8 cellular contexts compared by ENCODE assay signal in genomic region chr10:132329565-132330485, GRCh38. TPM values are rescaled to one million over a fixed set of nuclear protein-coding genes. Genes with fewer than 3 reads are reported as not detected.
DNase-seq lines count a peak whose midpoint lies in the region; ATAC-seq and TF ChIP-seq lines count a peak whose summit lies in the region.

No MANE protein-coding gene starts in this region.

- H3K4me3 Mint-ChIP-seq in activated T-cell treated with anti-CD3 and anti-CD28 coated beads, Interleukin-2, amount 50 U/mL, for 24 hours = peak overlapping the region; percentile 87
- peak overlapping the region; percentile 85 for H3K4me3 Mint-ChIP-seq in stimulated activated effector memory CD8-positive, alpha-beta T cell treated with anti-CD3 and anti-CD28 coated beads, Interleukin-12 subunit alpha, Interleukin-12 subunit beta, amount 100 ng/mL, for 72 hours

- no peak for TF ChIP-seq CTCF in KMS-11 (conservative IDR thresholded peaks at IDR 0.05; ENCODE audit: low read depth, low read length)

- H3K9ac ChIP-seq in KMS-11 = no peak overlapping the region
- no peak overlapping the region for H3K9ac ChIP-seq in iPS-18a (ENCODE audit: low read length)

- H3K4me3 ChIP-seq in KMS-11 (IDR thresholded peaks at IDR 0.05; ENCODE audit: insufficient read depth, low read depth, low read length) = no peak overlapping the region
- peak overlapping the region; percentile 87 for H3K4me3 ChIP-seq in iPS-18a (ENCODE audit: low read length)

- ATAC-seq in stimulated activated effector memory CD8-positive, alpha-beta T cell treated with anti-CD3 and anti-CD28 coated beads, Interleukin-12 subunit alpha, Interleukin-12 subunit beta, amount 100 ng/mL, for 72 hours = peak; percentile 35
- ATAC-seq in GM21825 (IDR thresholded peaks at IDR 0.05; ENCODE audit: unreplicated experiment) = no peak
- no peak for ATAC-seq in HG03175 (IDR thresholded peaks at IDR 0.05; ENCODE audit: unreplicated experiment)

- no peaks in the 10 kb centered on the region for H3K27me3 Mint-ChIP-seq in activated T-cell treated with anti-CD3 and anti-CD28 coated beads, Interleukin-2, amount 50 U/mL, for 24 hours

- H3K4me1 ChIP-seq in KMS-11 (ENCODE audit: low read depth, poor library complexity, severe bottlenecking) = peaks cover 12% of the 10 kb centered on the region
- peaks cover 12% of the 10 kb centered on the region for H3K4me1 ChIP-seq in iPS-18a (ENCODE audit: control insufficient read depth, low read depth, low read length)

- H3K27me3 ChIP-seq in KMS-11 (ENCODE audit: insufficient read depth, low read depth) (no peaks in the 10 kb centered on the region), iPS-18a (ENCODE audit: control insufficient read depth, insufficient read depth, low read length) (peaks cover 16% of the 10 kb centered on the region)

- peaks cover 5% of the 10 kb centered on the region for H3K9me3 Mint-ChIP-seq in activated T-cell treated with anti-CD3 and anti-CD28 coated beads, Interleukin-2, amount 50 U/mL, for 24 hours
- no peaks in the 10 kb centered on the region for H3K9me3 Mint-ChIP-seq in stimulated activated effector memory CD8-positive, alpha-beta T cell treated with anti-CD3 and anti-CD28 coated beads, Interleukin-12 subunit alpha, Interleukin-12 subunit beta, amount 100 ng/mL, for 72 hours

- peaks cover 70% of the 10 kb centered on the region for H3K4me1 Mint-ChIP-seq in activated T-cell treated with anti-CD3 and anti-CD28 coated beads, Interleukin-2, amount 50 U/mL, for 24 hours (ENCODE audit: low read depth)
- H3K4me1 Mint-ChIP-seq in stimulated activated effector memory CD8-positive, alpha-beta T cell treated with anti-CD3 and anti-CD28 coated beads, Interleukin-12 subunit alpha, Interleukin-12 subunit beta, amount 100 ng/mL, for 72 hours = peaks cover 71% of the 10 kb centered on the region

- DNase-seq in Daoy (ENCODE audit: low read depth) (peak; percentile 73), NCI-H146 treated with DMSO at 0.1 percent for 48 hours (lab: John Stamatoyannopoulos, UW; ENCODE audit: unreplicated experiment) (no peak)
- DNase-seq in activated T-cell treated with anti-CD3 and anti-CD28 coated beads, Interleukin-2, amount 50 U/mL, for 24 hours = no peak
- peak in 1 of 2 donors; percentile 67 for DNase-seq in stimulated activated effector memory CD8-positive, alpha-beta T cell treated with anti-CD3 and anti-CD28 coated beads, Interleukin-12 subunit alpha, Interleukin-12 subunit beta, amount 100 ng/mL, for 72 hours (ENCODE audit: low spot score in 2 of 2)

- H2AFZ ChIP-seq in KMS-11 (ENCODE audit: low read depth) = no peak overlapping the region

- peaks cover 58% of the 10 kb centered on the region for H3K36me3 Mint-ChIP-seq in activated T-cell treated with anti-CD3 and anti-CD28 coated beads, Interleukin-2, amount 50 U/mL, for 24 hours (ENCODE audit: low read depth)
- peaks cover 70% of the 10 kb centered on the region for H3K36me3 Mint-ChIP-seq in stimulated activated effector memory CD8-positive, alpha-beta T cell treated with anti-CD3 and anti-CD28 coated beads, Interleukin-12 subunit alpha, Interleukin-12 subunit beta, amount 100 ng/mL, for 72 hours

- no peak overlapping the region for H3K27ac ChIP-seq in KMS-11
- H3K27ac ChIP-seq in iPS-18a (ENCODE audit: low read length) = no peak overlapping the region

- no peaks in the 10 kb centered on the region for H3K9me3 ChIP-seq in iPS-18a (ENCODE audit: control insufficient read depth, low read depth, low read length)

- peak overlapping the region; percentile 96 for H3K27ac Mint-ChIP-seq in activated T-cell treated with anti-CD3 and anti-CD28 coated beads, Interleukin-2, amount 50 U/mL, for 24 hours
- H3K27ac Mint-ChIP-seq in stimulated activated effector memory CD8-positive, alpha-beta T cell treated with anti-CD3 and anti-CD28 coated beads, Interleukin-12 subunit alpha, Interleukin-12 subunit beta, amount 100 ng/mL, for 72 hours = peak overlapping the region; percentile 96

- peaks cover 28% of the 10 kb centered on the region for H3K79me2 ChIP-seq in KMS-11 (ENCODE audit: insufficient read depth, low read depth)

- H3K4me2 ChIP-seq in KMS-11 = peak overlapping the region; percentile 71

- H4K20me1 ChIP-seq in KMS-11 (ENCODE audit: insufficient read depth) = no peaks in the 10 kb centered on the region

- no peaks in the 10 kb centered on the region for H3K36me3 ChIP-seq in KMS-11 (ENCODE audit: insufficient read depth)
- no peaks in the 10 kb centered on the region for H3K36me3 ChIP-seq in iPS-18a (ENCODE audit: control insufficient read depth, low read depth, low read length)

RNA-seq across cellular contexts. Expression of gene LRRC27, which starts 2.2 kb away (rescaled TPM):
- 4.6 and 8.9 TPM in 2 replicates for total RNA-seq in Daoy (2014; rRNA removed; shearing (Covaris generic))

RNA-seq across cellular contexts. Expression of gene STK32C, which starts 22.1 kb away (rescaled TPM):
- total RNA-seq in Daoy (2014; rRNA removed; shearing (Covaris generic)) = 6.4 and 9.3 TPM in 2 replicates
